9 cellular contexts compared by ENCODE assay signal in the genomic region with DNA sequence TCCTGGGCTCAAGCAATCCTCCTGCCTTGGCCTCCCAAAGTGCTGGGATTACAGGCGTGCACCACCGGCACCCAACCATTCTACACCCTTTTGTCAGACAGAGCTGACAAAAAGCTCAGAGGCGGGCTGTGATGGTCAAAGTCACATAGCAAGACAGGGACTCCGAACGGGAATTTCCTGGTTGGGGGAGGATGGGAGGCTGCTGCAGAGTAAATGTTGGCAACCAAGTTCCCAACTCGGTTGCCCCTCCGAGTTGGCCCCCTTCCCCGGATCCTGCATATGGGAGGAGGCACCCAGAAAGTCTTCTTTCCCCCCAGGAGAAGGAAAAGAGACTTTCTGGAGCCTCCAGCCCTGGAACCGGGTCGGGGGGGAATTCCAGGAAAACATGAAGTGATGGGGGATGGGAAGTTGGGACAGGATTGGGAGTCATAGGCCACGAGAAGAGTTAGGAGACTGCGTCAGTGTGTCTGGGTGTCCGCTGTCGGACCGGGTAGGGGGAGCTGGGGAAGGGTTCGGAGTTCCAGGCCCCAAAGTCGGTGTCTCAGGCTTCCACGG. TPM values are rescaled to one million over a fixed set of nuclear protein-coding genes. Genes with fewer than 3 reads are reported as not detected.
DNase-seq lines count a peak whose midpoint lies in the region; ATAC-seq, FAIRE-seq and TF ChIP-seq lines count a peak whose summit lies in the region.
"Had no signal": no experiment of that assay in that cellular context is flagged by ENCODE, and none has a peak within 500 bp of the region (broad histone marks: within the 10 kb centered on the region; RNA-seq: fewer than 3 reads in every experiment).

No MANE protein-coding gene starts in this region.

- H3K9ac ChIP-seq in kidney (ENCODE audit: low read length in 2 of 2): peak overlapping the region; percentile 68 to 94

- intact Hi-C loops in kidney (cut with DNase I): no loop called here

- peaks cover 0 to 5% of the 10 kb centered on the region in 2 donors for H3K36me3 ChIP-seq in kidney (ENCODE audit: control insufficient read depth in 1 of 2, insufficient read depth in 2 of 2, low read length in 2 of 2)

- H3K27ac ChIP-seq in kidney (ENCODE audit: low read depth in 2 of 2, low read length in 2 of 2) (peak overlapping the region; percentile 92), substantia nigra (ENCODE audit: low read depth, low read length, poor library complexity, severe bottlenecking) (peak overlapping the region; percentile 76)

- H3K4me1 ChIP-seq in kidney (ENCODE audit: control insufficient read depth in 1 of 2, insufficient read depth in 1 of 2, low read depth in 1 of 2, low read length in 2 of 2): peaks cover 0 to 15% of the 10 kb centered on the region in 2 donors

- ATAC-seq in GM21526 (IDR thresholded peaks at IDR 0.05; ENCODE audit: low FRiP score, unreplicated experiment) (no peak), HG03095 (IDR thresholded peaks at IDR 0.05; ENCODE audit: unreplicated experiment) (no peak), GM18873 (IDR thresholded peaks at IDR 0.05; ENCODE audit: low FRiP score, unreplicated experiment) (no peak)

- FAIRE-seq in kidney (lab: Jason Lieb, UNC): no peak
- FAIRE-seq: TTC549 had no signal

- H3K9me3 ChIP-seq in kidney (ENCODE audit: control insufficient read depth in 1 of 2, low read length in 2 of 2): no peaks in the 10 kb centered on the region

- DNase-seq in HK-2 (ENCODE audit: unreplicated experiment): peak; percentile 67
- DNase-seq in astrocyte of the spinal cord (ENCODE audit: low read depth, low spot score): no peak
- DNase-seq in kidney: no peak
- peak in 1 of 49 donors; percentile 41 for DNase-seq in substantia nigra (lab: John Stamatoyannopoulos, UW)
- no peak for DNase-seq in GM10266 (ENCODE audit: extremely low spot score)

- H3K4me3 ChIP-seq in astrocyte of the spinal cord (ENCODE audit: low read depth, low read length) (peak overlapping the region; percentile 79), kidney (ENCODE audit: low read length in 2 of 2) (peak overlapping the region; percentile 60 to 81)

- in situ Hi-C loops in astrocyte of the spinal cord (cut with HindIII; ENCODE audit: low sequenced_read_pairs): no loop called here

- TF ChIP-seq CTCF in astrocyte of the spinal cord (IDR thresholded peaks at IDR 0.05; ENCODE audit: low read depth, low read length) (no peak), kidney (IDR thresholded peaks at IDR 0.05; ENCODE audit: borderline replicate concordance, extremely low read depth, insufficient read depth) (no peak), GM10266 (IDR thresholded peaks at IDR 0.05; ENCODE audit: control insufficient read depth, insufficient read depth, low read depth, missing control alignments) (no peak)

RNA-seq across cellular contexts. Expression of a gene that starts 0.6 kb away (rescaled TPM):
- 154 TPM for total RNA-seq in kidney
- polyA plus RNA-seq in kidney (ENCODE audit: insufficient read depth, low read depth, low replicate concordance): 291 TPM

RNA-seq across cellular contexts. Expression of a gene that starts 16.0 kb away (rescaled TPM):
- 6.2 TPM for total RNA-seq in kidney
- polyA plus RNA-seq in kidney (ENCODE audit: insufficient read depth, low read depth, low replicate concordance): 44.7 TPM

RNA-seq across cellular contexts. Expression of a gene that starts 25.6 kb away (rescaled TPM):
- 67.7 TPM for total RNA-seq in kidney
- polyA plus RNA-seq in kidney (ENCODE audit: insufficient read depth, low read depth, low replicate concordance): 64.4 TPM

RNA-seq across cellular contexts. Expression of a gene that starts 33.6 kb away (rescaled TPM):
- total RNA-seq in kidney: not detected
- polyA plus RNA-seq in kidney (ENCODE audit: insufficient read depth, low read depth, low replicate concordance): 1.2 TPM

RNA-seq across cellular contexts. Expression of a gene that starts 53.3 kb away (rescaled TPM):
- total RNA-seq in kidney: 36.7 TPM
- polyA plus RNA-seq in kidney (ENCODE audit: insufficient read depth, low read depth, low replicate concordance): 50.8 TPM
